In the genomic region with DNA sequence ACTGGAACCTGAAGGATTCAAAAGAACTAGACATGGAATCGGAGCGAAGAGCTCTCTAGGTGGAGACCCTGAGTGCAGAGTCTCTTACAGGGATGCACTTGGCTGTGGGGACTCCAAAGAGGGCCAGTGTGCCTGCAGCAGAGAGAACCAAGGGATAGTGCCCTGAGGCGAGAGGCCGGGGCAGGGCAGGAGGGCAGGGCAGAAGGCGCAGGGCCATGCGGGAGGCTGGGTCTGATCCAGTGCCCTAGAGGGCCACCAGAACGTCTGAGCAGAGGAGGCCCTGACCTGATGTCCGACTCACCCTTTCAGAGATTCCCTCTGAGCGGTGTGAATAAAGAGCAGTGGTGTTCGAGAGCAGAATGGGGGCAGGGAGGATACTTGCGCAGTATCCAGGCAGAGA, we compare ENCODE assay signal across 21 cellular contexts.
"Had no signal": no experiment of that assay in that cellular context is flagged by ENCODE, and none has a peak within 500 bp of the region (broad histone marks: within the 10 kb centered on the region; RNA-seq: fewer than 3 reads in every experiment).

No MANE protein-coding gene starts in this region.

- ATAC-seq: Panc1, PC-3 had no signal

- H3K4me2 ChIP-seq: SK-N-SH had no signal

- DNase-seq: KBM-7, MV-4-11, NCI-H1048, NCI-H1105, NCI-H1417, NCI-H1436 treated with DMSO at 0.1 percent for 48 hours, NCI-H1694 treated with DMSO at 0.1 percent for 48 hours, NCI-H1930, NCI-H2081, NCI-H2171, NCI-H226, NCI-H446, NCI-H510A, NCI-H524 treated with DMSO at 0.1 percent for 48 hours, NCI-H69, NCI-H774, PC-3, SHP77, SK-N-SH had no signal

- H3K27ac ChIP-seq: RWPE1 had no signal
